In genomic region chr5:6705088-6705487, GRCh38 we compare ENCODE assay signal across 8 cellular contexts. TPM values are rescaled to one million over a fixed set of nuclear protein-coding genes. Genes with fewer than 3 reads are reported as not detected.
DNase-seq lines count a peak whose midpoint lies in the region; ATAC-seq and TF ChIP-seq lines count a peak whose summit lies in the region.

No MANE protein-coding gene starts in this region.

- ATAC-seq in activated CD8-positive, alpha-beta T cell treated with anti-CD3 and anti-CD28 coated beads for 36 hours, result peak; percentile 75
- no peak for ATAC-seq in activated CD8-positive, alpha-beta T cell treated with anti-CD3 and anti-CD28 coated beads, Interleukin-2, amount 10 ng/mL, durations not matched to agents 7 days and 5 days
- peak; percentile 52 for ATAC-seq in HG03354 (IDR thresholded peaks at IDR 0.05; ENCODE audit: poor library complexity, severe bottlenecking, unreplicated experiment)
- ATAC-seq in naive thymus-derived CD4-positive, alpha-beta T cell, result no peak

- H3K4me3 Mint-ChIP-seq in activated CD8-positive, alpha-beta T cell treated with anti-CD3 and anti-CD28 coated beads for 36 hours, result no peak overlapping the region
- no peak overlapping the region for H3K4me3 Mint-ChIP-seq in activated CD8-positive, alpha-beta T cell treated with anti-CD3 and anti-CD28 coated beads, Interleukin-2, amount 10 ng/mL, durations not matched to agents 7 days and 5 days
- H3K4me3 Mint-ChIP-seq in chondrocyte (ENCODE audit: unreplicated experiment) (peak overlapping the region; percentile 55), type B pancreatic cell (peak overlapping the region; percentile 13)
- no peak overlapping the region for H3K4me3 Mint-ChIP-seq in naive thymus-derived CD4-positive, alpha-beta T cell

- H3K4me1 Mint-ChIP-seq in activated CD8-positive, alpha-beta T cell treated with anti-CD3 and anti-CD28 coated beads for 36 hours (ENCODE audit: low read depth), result peaks cover 11% of the 10 kb centered on the region
- peaks cover 11% of the 10 kb centered on the region for H3K4me1 Mint-ChIP-seq in activated CD8-positive, alpha-beta T cell treated with anti-CD3 and anti-CD28 coated beads, Interleukin-2, amount 10 ng/mL, durations not matched to agents 7 days and 5 days (ENCODE audit: low read depth)
- H3K4me1 Mint-ChIP-seq in chondrocyte (ENCODE audit: low read depth) (peaks cover 42% of the 10 kb centered on the region), type B pancreatic cell (ENCODE audit: unreplicated experiment) (peaks cover 7% of the 10 kb centered on the region)
- H3K4me1 Mint-ChIP-seq in naive thymus-derived CD4-positive, alpha-beta T cell, result peaks cover 0 to 12% (median 0%) of the 10 kb centered on the region in 7 donors

- H3K9me3 Mint-ChIP-seq in activated CD8-positive, alpha-beta T cell treated with anti-CD3 and anti-CD28 coated beads for 36 hours, result no peaks in the 10 kb centered on the region
- H3K9me3 Mint-ChIP-seq in activated CD8-positive, alpha-beta T cell treated with anti-CD3 and anti-CD28 coated beads, Interleukin-2, amount 10 ng/mL, durations not matched to agents 7 days and 5 days (ENCODE audit: insufficient read depth), result no peaks in the 10 kb centered on the region
- no peaks in the 10 kb centered on the region for H3K9me3 Mint-ChIP-seq in chondrocyte (ENCODE audit: low read depth)
- H3K9me3 Mint-ChIP-seq in type B pancreatic cell, result no peaks in the 10 kb centered on the region
- H3K9me3 Mint-ChIP-seq in naive thymus-derived CD4-positive, alpha-beta T cell, result peaks cover 0 to 1% (median 0%) of the 10 kb centered on the region in 11 donors

- no peak overlapping the region for H3K4me3 ChIP-seq in naive thymus-derived CD4-positive, alpha-beta T cell (ENCODE audit: low read length)

- H3K27me3 ChIP-seq in naive thymus-derived CD4-positive, alpha-beta T cell (ENCODE audit: control insufficient read depth in 2 of 2, insufficient read depth in 2 of 2, low read length in 2 of 2), result no peaks in the 10 kb centered on the region

- no peaks in the 10 kb centered on the region for H3K36me3 Mint-ChIP-seq in activated CD8-positive, alpha-beta T cell treated with anti-CD3 and anti-CD28 coated beads for 36 hours (ENCODE audit: low read depth)
- H3K36me3 Mint-ChIP-seq in activated CD8-positive, alpha-beta T cell treated with anti-CD3 and anti-CD28 coated beads, Interleukin-2, amount 10 ng/mL, durations not matched to agents 7 days and 5 days (ENCODE audit: low read depth), result no peaks in the 10 kb centered on the region
- peaks cover 2% of the 10 kb centered on the region for H3K36me3 Mint-ChIP-seq in chondrocyte (ENCODE audit: low read depth)
- no peaks in the 10 kb centered on the region for H3K36me3 Mint-ChIP-seq in type B pancreatic cell
- no peaks in the 10 kb centered on the region for H3K36me3 Mint-ChIP-seq in naive thymus-derived CD4-positive, alpha-beta T cell

- H3K36me3 ChIP-seq in naive thymus-derived CD4-positive, alpha-beta T cell (ENCODE audit: control insufficient read depth in 2 of 3, insufficient read depth in 3 of 3, low read length in 3 of 3), result no peaks in the 10 kb centered on the region

- intact Hi-C loops in activated CD8-positive, alpha-beta T cell treated with anti-CD3 and anti-CD28 coated beads for 36 hours (cut with micrococcal nuclease), result no loop called here
- intact Hi-C loops in naive thymus-derived CD4-positive, alpha-beta T cell (cut with micrococcal nuclease), result no loop called here

- no peaks in the 10 kb centered on the region for H3K9me3 ChIP-seq in naive thymus-derived CD4-positive, alpha-beta T cell (ENCODE audit: control insufficient read depth in 2 of 3, low read length in 3 of 3)

- H3K27me3 Mint-ChIP-seq in activated CD8-positive, alpha-beta T cell treated with anti-CD3 and anti-CD28 coated beads for 36 hours, result peaks cover 7% of the 10 kb centered on the region
- peaks cover 2% of the 10 kb centered on the region for H3K27me3 Mint-ChIP-seq in activated CD8-positive, alpha-beta T cell treated with anti-CD3 and anti-CD28 coated beads, Interleukin-2, amount 10 ng/mL, durations not matched to agents 7 days and 5 days (ENCODE audit: low read depth)
- H3K27me3 Mint-ChIP-seq in chondrocyte (ENCODE audit: low read depth), result peaks cover 3% of the 10 kb centered on the region
- peaks cover 19% of the 10 kb centered on the region for H3K27me3 Mint-ChIP-seq in type B pancreatic cell
- peaks cover 7 to 15% (median 13%) of the 10 kb centered on the region in 5 donors for H3K27me3 Mint-ChIP-seq in naive thymus-derived CD4-positive, alpha-beta T cell

- TF ChIP-seq CTCF in activated CD8-positive, alpha-beta T cell treated with anti-CD3 and anti-CD28 coated beads for 36 hours (IDR thresholded peaks at IDR 0.05), result no peak
- no peak for TF ChIP-seq CTCF in chondrocyte (IDR thresholded peaks at IDR 0.05)
- TF ChIP-seq CTCF in type B pancreatic cell (conservative IDR thresholded peaks at IDR 0.05), result no peak

- no peak overlapping the region for H3K27ac ChIP-seq in naive thymus-derived CD4-positive, alpha-beta T cell (ENCODE audit: low read depth, low read length)

- DNase-seq in activated CD8-positive, alpha-beta T cell treated with anti-CD3 and anti-CD28 coated beads for 36 hours, result peak; percentile 49
- DNase-seq in activated CD8-positive, alpha-beta T cell treated with anti-CD3 and anti-CD28 coated beads, Interleukin-2, amount 10 ng/mL, durations not matched to agents 7 days and 5 days, result no peak
- DNase-seq in chondrocyte (ENCODE audit: low spot score) (no peak), type B pancreatic cell (ENCODE audit: extremely low spot score, unreplicated experiment) (peak; percentile 29), superior temporal gyrus (ENCODE audit: extremely low spot score) (no peak), activated gamma-delta T cell treated with Interleukin-2 at 50 U/mL for 16 hours (no peak)
- DNase-seq in naive thymus-derived CD4-positive, alpha-beta T cell, result no peak

- no peaks in the 10 kb centered on the region for H3K4me1 ChIP-seq in naive thymus-derived CD4-positive, alpha-beta T cell (ENCODE audit: control insufficient read depth in 2 of 2, insufficient read depth in 2 of 2, low read length in 2 of 2)

- CTCF ChIA-PET in activated CD8-positive, alpha-beta T cell treated with anti-CD3 and anti-CD28 coated beads for 36 hours (lab: Charles Lee), result no interaction called here
- CTCF ChIA-PET in activated CD8-positive, alpha-beta T cell treated with anti-CD3 and anti-CD28 coated beads, Interleukin-2, amount 10 ng/mL, durations not matched to agents 7 days and 5 days (lab: Charles Lee), result no interaction called here
- CTCF ChIA-PET in naive thymus-derived CD4-positive, alpha-beta T cell (lab: Charles Lee), result no interaction called here

- no peak overlapping the region for H3K27ac Mint-ChIP-seq in activated CD8-positive, alpha-beta T cell treated with anti-CD3 and anti-CD28 coated beads for 36 hours
- no peak overlapping the region for H3K27ac Mint-ChIP-seq in activated CD8-positive, alpha-beta T cell treated with anti-CD3 and anti-CD28 coated beads, Interleukin-2, amount 10 ng/mL, durations not matched to agents 7 days and 5 days
- peak overlapping the region; percentile 96 for H3K27ac Mint-ChIP-seq in chondrocyte (ENCODE audit: unreplicated experiment)
- H3K27ac Mint-ChIP-seq in type B pancreatic cell, result peak overlapping the region; percentile 40
- H3K27ac Mint-ChIP-seq in naive thymus-derived CD4-positive, alpha-beta T cell, result no peak overlapping the region

- POLR2A ChIA-PET in activated CD8-positive, alpha-beta T cell treated with anti-CD3 and anti-CD28 coated beads for 36 hours (lab: Charles Lee), result no interaction called here
- POLR2A ChIA-PET in activated CD8-positive, alpha-beta T cell treated with anti-CD3 and anti-CD28 coated beads, Interleukin-2, amount 10 ng/mL, durations not matched to agents 7 days and 5 days (lab: Charles Lee), result no interaction called here
- POLR2A ChIA-PET in naive thymus-derived CD4-positive, alpha-beta T cell (lab: Charles Lee), result no interaction called here

RNA-seq across cellular contexts. Expression of gene TENT4A, which starts 8.1 kb away (rescaled TPM):
- total RNA-seq in activated CD8-positive, alpha-beta T cell treated with anti-CD3 and anti-CD28 coated beads for 36 hours, result 10 to 100 TPM; 50.6 to 51.9 TPM
- total RNA-seq in activated CD8-positive, alpha-beta T cell treated with anti-CD3 and anti-CD28 coated beads, Interleukin-2, amount 10 ng/mL, durations not matched to agents 7 days and 5 days, result 10 to 100 TPM; 43.1 to 45.5 TPM
- total RNA-seq in chondrocyte, result 21.5 to 28.2 TPM (median 21.7 TPM) in 3 replicates
- total RNA-seq in type B pancreatic cell (ENCODE audit: low replicate concordance), result 21.7 and 34.1 TPM in 2 replicates
- total RNA-seq in naive thymus-derived CD4-positive, alpha-beta T cell, result 10 to 100 TPM; 34.9 to 61.4 (median 52.2) TPM
- polyA plus RNA-seq in naive thymus-derived CD4-positive, alpha-beta T cell, result 1 to 10 TPM; 1.6 to 2.2 TPM

Comparison
In these comparisons a context has a peak if more than half of its experiments do, and no peak if none do; other contexts are left out.
1. ATAC-seq: peak in activated CD8-positive, alpha-beta T cell treated with anti-CD3 and anti-CD28 coated beads for 36 hours (single experiment) and HG03354 (single experiment); none in activated CD8-positive, alpha-beta T cell treated with anti-CD3 and anti-CD28 coated beads, Interleukin-2, amount 10 ng/mL, durations not matched to agents 7 days and 5 days (single experiment) and naive thymus-derived CD4-positive, alpha-beta T cell (single experiment).
2. DNase-seq: peak in activated CD8-positive, alpha-beta T cell treated with anti-CD3 and anti-CD28 coated beads for 36 hours (single experiment) and type B pancreatic cell (single experiment); none in activated CD8-positive, alpha-beta T cell treated with anti-CD3 and anti-CD28 coated beads, Interleukin-2, amount 10 ng/mL, durations not matched to agents 7 days and 5 days (single experiment), chondrocyte (single experiment), superior temporal gyrus (single experiment), activated gamma-delta T cell treated with Interleukin-2 at 50 U/mL for 16 hours (single experiment) and naive thymus-derived CD4-positive, alpha-beta T cell (0 of 9).
3. H3K27ac Mint-ChIP-seq: peak in chondrocyte (single experiment) and type B pancreatic cell (single experiment); none in activated CD8-positive, alpha-beta T cell treated with anti-CD3 and anti-CD28 coated beads for 36 hours (single experiment), activated CD8-positive, alpha-beta T cell treated with anti-CD3 and anti-CD28 coated beads, Interleukin-2, amount 10 ng/mL, durations not matched to agents 7 days and 5 days (single experiment) and naive thymus-derived CD4-positive, alpha-beta T cell (0 of 9).
4. H3K4me3 Mint-ChIP-seq: peak in chondrocyte (single experiment) and type B pancreatic cell (single experiment); none in activated CD8-positive, alpha-beta T cell treated with anti-CD3 and anti-CD28 coated beads for 36 hours (single experiment), activated CD8-positive, alpha-beta T cell treated with anti-CD3 and anti-CD28 coated beads, Interleukin-2, amount 10 ng/mL, durations not matched to agents 7 days and 5 days (single experiment) and naive thymus-derived CD4-positive, alpha-beta T cell (0 of 10).